In the genomic region with DNA sequence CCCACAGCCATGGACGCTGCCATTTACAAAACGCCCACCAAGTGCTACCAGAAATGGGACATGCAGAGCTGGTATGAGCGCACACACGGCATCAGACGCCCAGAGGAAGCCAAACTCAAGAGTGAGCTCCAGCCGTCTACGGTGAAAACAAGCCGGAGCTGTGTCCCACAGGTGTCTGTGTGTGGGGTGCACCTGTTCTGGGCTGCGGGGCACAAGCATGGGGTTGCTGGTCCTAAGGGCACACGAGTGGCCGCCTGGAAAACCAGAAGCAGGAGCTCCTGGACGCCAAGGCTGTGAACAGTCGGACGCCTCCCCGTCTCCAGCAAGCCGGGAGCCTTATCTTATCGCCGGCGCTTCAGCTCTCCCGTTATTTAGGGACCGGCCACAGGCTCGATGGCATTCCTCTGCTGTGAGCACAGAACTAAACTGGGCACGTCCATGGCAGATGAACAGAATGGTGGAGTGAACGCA, we compare ENCODE assay signal across 15 cellular contexts. TPM values are rescaled to one million over a fixed set of nuclear protein-coding genes. Genes with fewer than 3 reads are reported as not detected.
A peak's percentile ranks its signal among the peaks of the same experiment; 100 is the strongest.
DNase-seq lines count a peak whose midpoint lies in the region; ATAC-seq and TF ChIP-seq lines count a peak whose summit lies in the region.
"Had no signal": no experiment of that assay in that cellular context is flagged by ENCODE, and none has a peak within 500 bp of the region (broad histone marks: within the 10 kb centered on the region; RNA-seq: fewer than 3 reads in every experiment).

No MANE protein-coding gene starts in this region.

- no peak for TF ChIP-seq POLR2A in testis (IDR thresholded peaks at IDR 0.05)

- peak; percentile 58 for DNase-seq in RWPE2 (ENCODE audit: low spot score)
- DNase-seq in heart right ventricle, result peak; percentile 65 to 76
- peak; percentile 64 for DNase-seq in myocyte (ENCODE audit: low read depth)
- DNase-seq in testis, result peak; percentile 76
- DNase-seq in RPMI8226, result no peak
- no peak for DNase-seq in omental fat pad (ENCODE audit: low spot score)
- DNase-seq: CD4-positive, alpha-beta memory T cell; HCEC 1CT; MM.1S; NCI-H1105; NCI-H1694 treated with DMSO at 0.1 percent for 48 hours; NCI-H2171; Peyer's patch had no signal

- H3K36me3 ChIP-seq in RWPE2 (ENCODE audit: low read depth) (peaks cover 9% of the 10 kb centered on the region), heart right ventricle (peaks cover 0 to 39% (median 12%) of the 10 kb centered on the region in 9 donors), testis (ENCODE audit: low read depth, missing control alignments) (no peaks in the 10 kb centered on the region)

- H3K4me1 ChIP-seq in RWPE2 (ENCODE audit: insufficient read depth, poor library complexity, severe bottlenecking) (no peaks in the 10 kb centered on the region), heart right ventricle (peaks cover 13 to 50% (median 27%) of the 10 kb centered on the region in 9 donors), testis (peaks cover 11% of the 10 kb centered on the region)
- H3K4me1 ChIP-seq: Peyer's patch had no signal

- H3K9me3 ChIP-seq in RWPE2 (ENCODE audit: severe bottlenecking), result no peaks in the 10 kb centered on the region
- H3K9me3 ChIP-seq in heart right ventricle, result no peaks in the 10 kb centered on the region
- no peaks in the 10 kb centered on the region for H3K9me3 ChIP-seq in testis
- H3K9me3 ChIP-seq: Peyer's patch had no signal

- WGBS in heart right ventricle, 2 donors, result 36 to 55% methylated on average over 24 of the region's 24 CpGs
- 68 to 83% methylated on average over 23 to 24 of the region's 24 CpGs for WGBS in testis, 2 donors

- ATAC-seq in RWPE2 (ENCODE audit: low read depth), result no peak
- peak; percentile 65 to 79 (median 75) for ATAC-seq in heart right ventricle
- no peak for ATAC-seq in HG03159 (IDR thresholded peaks at IDR 0.05; ENCODE audit: unreplicated experiment)
- ATAC-seq in omental fat pad (ENCODE audit: low FRiP score), result no peak

- H3K27me3 ChIP-seq in RWPE2 (ENCODE audit: insufficient read depth, poor library complexity, severe bottlenecking) (no peaks in the 10 kb centered on the region), heart right ventricle (no peaks in the 10 kb centered on the region), testis (no peaks in the 10 kb centered on the region)
- H3K27me3 ChIP-seq: Peyer's patch had no signal

- no peak overlapping the region for H3K4me3 ChIP-seq in RWPE2 (ENCODE audit: severe bottlenecking)
- peak overlapping the region; percentile 36 to 67 (median 53) for H3K4me3 ChIP-seq in heart right ventricle
- no peak overlapping the region for H3K4me3 ChIP-seq in testis
- H3K4me3 ChIP-seq: Peyer's patch had no signal

- H3K27ac ChIP-seq in RWPE2 (ENCODE audit: poor library complexity, severe bottlenecking) (no peak overlapping the region), heart right ventricle (peak overlapping the region; percentile 62 to 93 (median 82)), testis (no peak overlapping the region)
- H3K27ac ChIP-seq: KMS-11, Peyer's patch had no signal

- no peak for TF ChIP-seq CTCF in RWPE2 (IDR thresholded peaks at IDR 0.05; ENCODE audit: poor library complexity, severe bottlenecking)
- no peak for TF ChIP-seq CTCF in heart right ventricle (IDR thresholded peaks at IDR 0.05)
- no peak for TF ChIP-seq CTCF in testis (IDR thresholded peaks at IDR 0.05)
- TF ChIP-seq CTCF in omental fat pad (IDR thresholded peaks at IDR 0.05), result no peak

- intact Hi-C loops in heart right ventricle (cut with DNase I) (loop anchor here in 2 of 10 donors (2.0 to 5.0 kb wide), 3 partner anchors 39 to 50 kb away; a partner anchor contains a TSS), testis (cut with DNase I; ENCODE audit: low total_unique reads) (loop anchor here (10.0 kb wide), 1 partner anchor 103 kb away; no protein-coding TSS in a partner anchor)

RNA-seq across cellular contexts. Expression of a gene that starts 1.3 kb away (rescaled TPM):
- 100 to 1,000 TPM; 381 to 939 (median 762) TPM for total RNA-seq in heart right ventricle
- 100 to 1,000 TPM; 163 to 192 TPM for polyA plus RNA-seq in heart right ventricle
- total RNA-seq in myocyte, result 6.6 and 8.4 TPM in 2 replicates
- 6.8 TPM for polyA plus RNA-seq in myocyte (2012)
- total RNA-seq in testis, result 1 to 10 TPM; 6.6 to 9.3 TPM
- 6.2 TPM for polyA plus RNA-seq in testis (ENCODE audit: insufficient read depth, low read depth, low replicate concordance)
- 1 to 10 TPM in 3 of 4 donors, under 1 TPM in 1; 0.72 to 2.7 (median 1.7) TPM for total RNA-seq in omental fat pad

RNA-seq across cellular contexts. Expression of a gene that starts 38.5 kb away (rescaled TPM):
- 100 to 1,000 TPM in 9 of 10 donors, 10 to 100 TPM in 1; 97.7 to 307 (median 225) TPM for total RNA-seq in heart right ventricle
- polyA plus RNA-seq in heart right ventricle, result 10 to 100 TPM; 40.9 to 73.3 TPM
- total RNA-seq in myocyte, result 26.2 and 27.2 TPM in 2 replicates
- 18.2 TPM for polyA plus RNA-seq in myocyte (2012)
- 10 to 100 TPM; 65.9 to 78.5 TPM for total RNA-seq in testis
- polyA plus RNA-seq in testis (ENCODE audit: insufficient read depth, low read depth, low replicate concordance), result 16.3 TPM
- total RNA-seq in omental fat pad, result 10 to 100 TPM; 10.9 to 28.4 (median 14.5) TPM

Comparison
In these comparisons a context has a peak if more than half of its experiments do, and no peak if none do; other contexts are left out.
1. ATAC-seq: peak in heart right ventricle (8 of 8); none in RWPE2 (single experiment), HG03159 (single experiment) and omental fat pad (single experiment).
2. DNase-seq: peak in RWPE2 (single experiment), heart right ventricle (2 of 2), myocyte (single experiment) and testis (single experiment); none in RPMI8226 (single experiment) and omental fat pad (single experiment).
3. H3K27ac ChIP-seq: peak in heart right ventricle (10 of 10); none in RWPE2 (single experiment) and testis (0 of 2).
4. H3K4me3 ChIP-seq: peak in heart right ventricle (10 of 10); none in RWPE2 (single experiment) and testis (0 of 2).
5. RNA of a gene that starts 1.3 kb away (total RNA-seq): 381 to 939 TPM in heart right ventricle; 6.6 to 9.3 TPM in testis, 6.6 to 8.4 TPM in myocyte and 0.72 to 2.7 TPM in omental fat pad; every median in the first group is over 10 times any median in the second.